Comparison of ENCODE assay signal across 25 cellular contexts in genomic region chr2:120020554-120020953, GRCh38.
"Had no signal": no experiment of that assay in that cellular context is flagged by ENCODE, and none has a peak within 500 bp of the region (broad histone marks: within the 10 kb centered on the region; RNA-seq: fewer than 3 reads in every experiment).

No MANE protein-coding gene starts in this region.

- FAIRE-seq: colon, endometrium, kidney had no signal

- H3K4me3 ChIP-seq: esophagus squamous epithelium, gastrocnemius medialis, neural progenitor cell, psoas muscle, sigmoid colon, thoracic aorta, transverse colon, upper lobe of right lung, uterus had no signal

- DNase-seq: cerebellar nuclear complex; effector memory CD8-positive, alpha-beta T cell; erythroblast; esophagus squamous epithelium; foreskin fibroblast; gastrocnemius medialis; head of caudate nucleus; kidney; mesenchymal stem cell; midbrain; naive thymus-derived CD4-positive, alpha-beta T cell; nucleus accumbens; psoas muscle; right cardiac atrium; sigmoid colon; stimulated activated CD4-positive, alpha-beta T cell treated with anti-CD3 and anti-CD28 coated beads, Interleukin-2, amount 100 ng/mL, for 24 hours; stimulated activated CD4-positive, alpha-beta T cell treated with anti-CD3 and anti-CD28 coated beads, Interleukin-4, amount 100 ng/mL, for 24 hours; stimulated activated naive CD4-positive, alpha-beta T cell treated with Interleukin-2 at 50 U/mL for 16 hours; transverse colon; upper lobe of right lung; uterus had no signal

- H3K27ac ChIP-seq: esophagus squamous epithelium, gastrocnemius medialis, neural progenitor cell, psoas muscle, sigmoid colon, thoracic aorta, transverse colon, upper lobe of right lung, uterus had no signal
